In genomic region chr9:78821126-78821822, GRCh38 we compare ENCODE assay signal across 9 cellular contexts.
DNase-seq lines count a peak whose midpoint lies in the region; ATAC-seq and TF ChIP-seq lines count a peak whose summit lies in the region.
"Had no signal": no experiment of that assay in that cellular context is flagged by ENCODE, and none has a peak within 500 bp of the region (broad histone marks: within the 10 kb centered on the region; RNA-seq: fewer than 3 reads in every experiment).

No MANE protein-coding gene starts in this region.

- in situ Hi-C loops in gastrocnemius medialis (cut with MboI; ENCODE audit: low sequenced_read_pairs in 4 of 4) = no loop called here

- no peak overlapping the region for H3K9ac ChIP-seq in Loucy (ENCODE audit: low read depth, low read length, poor library complexity, severe bottlenecking)
- no peak overlapping the region for H3K9ac ChIP-seq in SU-DHL-6 (ENCODE audit: low read length)

- H3K27ac ChIP-seq in heart right ventricle = no peak overlapping the region
- no peak overlapping the region for H3K27ac ChIP-seq in SU-DHL-6 (ENCODE audit: low read depth, low read length)
- no peak overlapping the region for H3K27ac ChIP-seq in gastrocnemius medialis

- ATAC-seq in heart right ventricle (no peak), Right ventricle myocardium inferior (no peak), gastrocnemius medialis (no peak)

- no peaks in the 10 kb centered on the region for H3K36me3 ChIP-seq in heart right ventricle
- no peaks in the 10 kb centered on the region for H3K36me3 ChIP-seq in H7 (replicated peaks; ENCODE audit: control insufficient read depth, insufficient read depth, low read length)
- H3K36me3 ChIP-seq in Loucy (ENCODE audit: insufficient read depth, low read length) = no peaks in the 10 kb centered on the region
- H3K36me3 ChIP-seq in SU-DHL-6 (ENCODE audit: low read length) = no peaks in the 10 kb centered on the region
- no peaks in the 10 kb centered on the region for H3K36me3 ChIP-seq in gastrocnemius medialis
- H3K36me3 ChIP-seq: HAP-1 had no signal

- H3K9me3 ChIP-seq in heart right ventricle (no peaks in the 10 kb centered on the region), Loucy (ENCODE audit: insufficient read depth, low read depth, low read length) (no peaks in the 10 kb centered on the region), SU-DHL-6 (ENCODE audit: insufficient read depth, low read length) (no peaks in the 10 kb centered on the region), gastrocnemius medialis (no peaks in the 10 kb centered on the region)
- H3K9me3 ChIP-seq: HAP-1 had no signal

- 46 to 52% methylated on average over 9 of the region's 9 CpGs for WGBS in heart right ventricle, 2 donors

- no peak for TF ChIP-seq POLR2A in gastrocnemius medialis (IDR thresholded peaks at IDR 0.05)

- H3K9me2 ChIP-seq in Loucy (replicated peaks; ENCODE audit: low read depth, low read length) (no peaks in the 10 kb centered on the region), SU-DHL-6 (replicated peaks; ENCODE audit: insufficient read depth, low read length) (no peaks in the 10 kb centered on the region)

- H4K20me1 ChIP-seq in Loucy (ENCODE audit: insufficient read depth, low read length, poor library complexity, severe bottlenecking) (no peaks in the 10 kb centered on the region), SU-DHL-6 (ENCODE audit: low read depth, low read length) (no peaks in the 10 kb centered on the region)

- H3K4me2 ChIP-seq in Loucy (ENCODE audit: low read depth, low read length, poor library complexity, severe bottlenecking) = peak overlapping the region; percentile 39
- H3K4me2 ChIP-seq in SU-DHL-6 (ENCODE audit: low read depth, low read length, poor library complexity, severe bottlenecking) = peak overlapping the region; percentile 42

- H3K4me3 ChIP-seq in heart right ventricle (peak overlapping the region in 4 of 10 donors; percentile 9 to 26 (median 22)), H7 (ENCODE audit: insufficient read depth, low read depth, low read length) (no peak overlapping the region), Loucy (ENCODE audit: low read length, poor library complexity, severe bottlenecking) (peak overlapping the region; percentile 37), SU-DHL-6 (ENCODE audit: insufficient read depth, low read length, poor library complexity, severe bottlenecking) (no peak overlapping the region), fibroblast of villous mesenchyme (ENCODE audit: low read depth, low read length) (peak overlapping the region; percentile 28), gastrocnemius medialis (peak overlapping the region in 1 of 4 donors; percentile 8)
- H3K4me3 ChIP-seq: HAP-1 had no signal

- H3K27me3 ChIP-seq in heart right ventricle (no peaks in the 10 kb centered on the region), H7 (ENCODE audit: control insufficient read depth, insufficient read depth, low read length) (no peaks in the 10 kb centered on the region), Loucy (ENCODE audit: insufficient read depth, low read length, poor library complexity, severe bottlenecking) (no peaks in the 10 kb centered on the region), SU-DHL-6 (ENCODE audit: low read length) (no peaks in the 10 kb centered on the region), gastrocnemius medialis (no peaks in the 10 kb centered on the region)

- H3K4me1 ChIP-seq in heart right ventricle (no peaks in the 10 kb centered on the region), Loucy (ENCODE audit: insufficient read depth, low read length, poor library complexity, severe bottlenecking) (no peaks in the 10 kb centered on the region), gastrocnemius medialis (no peaks in the 10 kb centered on the region)
- H3K4me1 ChIP-seq: HAP-1 had no signal

- intact Hi-C loops in heart right ventricle (cut with DNase I) (loop anchor here in 1 of 10 donors (5.0 kb wide), 1 partner anchor 49 kb away; no protein-coding TSS in a partner anchor), Right ventricle myocardium inferior (cut with DNase I) (no loop called here), gastrocnemius medialis (cut with DNase I; ENCODE audit: low total_unique reads) (no loop called here)

- H3K79me2 ChIP-seq in Loucy (ENCODE audit: insufficient read depth, low read length) (no peaks in the 10 kb centered on the region), SU-DHL-6 (ENCODE audit: insufficient read depth, low read length) (no peaks in the 10 kb centered on the region)

- H2AFZ ChIP-seq in Loucy (ENCODE audit: low read length) (peak overlapping the region; percentile 79), SU-DHL-6 (ENCODE audit: low read depth, low read length, severe bottlenecking) (peak overlapping the region; percentile 59)

- H3F3A ChIP-seq in Loucy (ENCODE audit: low read depth) (no peaks in the 10 kb centered on the region), SU-DHL-6 (ENCODE audit: insufficient read depth) (no peaks in the 10 kb centered on the region)

- DNase-seq in heart right ventricle (no peak), Right ventricle myocardium inferior (ENCODE audit: missing footprints) (no peak), H7 (peak; percentile 44), fibroblast of villous mesenchyme (ENCODE audit: low read depth) (peak; percentile 45), gastrocnemius medialis (no peak), NOMO-1 (lab: John Stamatoyannopoulos, UW; ENCODE audit: unreplicated experiment in 2 of 2) (no peak)

- TF ChIP-seq CTCF in heart right ventricle (IDR thresholded peaks at IDR 0.05) = peak in 8 of 9 donors; percentile 29 to 69 (median 60)
- peak; percentile 88 for TF ChIP-seq CTCF in Loucy (conservative IDR thresholded peaks at IDR 0.05; ENCODE audit: low read length)
- TF ChIP-seq CTCF in SU-DHL-6 (IDR thresholded peaks at IDR 0.05; ENCODE audit: insufficient read depth, low read length, poor library complexity, severe bottlenecking) = peak; percentile 77
- peak; percentile 82 for TF ChIP-seq CTCF in fibroblast of villous mesenchyme (IDR thresholded peaks at IDR 0.05; ENCODE audit: insufficient read depth, low read depth, low read length)
- peak in 3 of 5 experiments; percentile 28 to 50 (median 40) for TF ChIP-seq CTCF in gastrocnemius medialis (IDR thresholded peaks at IDR 0.05 in 4 of 5, conservative IDR thresholded peaks at IDR 0.05 in 1 of 5)

Comparison
In these comparisons a context has a peak if more than half of its experiments do, and no peak if none do; other contexts are left out.
1. DNase-seq: peak in H7 (single experiment) and fibroblast of villous mesenchyme (single experiment); none in heart right ventricle (0 of 2), Right ventricle myocardium inferior (single experiment), gastrocnemius medialis (0 of 2) and NOMO-1 (0 of 2).
2. H3K4me3 ChIP-seq: peak in Loucy (single experiment) and fibroblast of villous mesenchyme (single experiment); none in H7 (single experiment) and SU-DHL-6 (single experiment).
3. Peak in every context shown above with its lines, with median percentiles within 50 percentile points of each other: CTCF ChIP-seq.